Comparison of ENCODE assay signal across 8 cellular contexts in the genomic region with DNA sequence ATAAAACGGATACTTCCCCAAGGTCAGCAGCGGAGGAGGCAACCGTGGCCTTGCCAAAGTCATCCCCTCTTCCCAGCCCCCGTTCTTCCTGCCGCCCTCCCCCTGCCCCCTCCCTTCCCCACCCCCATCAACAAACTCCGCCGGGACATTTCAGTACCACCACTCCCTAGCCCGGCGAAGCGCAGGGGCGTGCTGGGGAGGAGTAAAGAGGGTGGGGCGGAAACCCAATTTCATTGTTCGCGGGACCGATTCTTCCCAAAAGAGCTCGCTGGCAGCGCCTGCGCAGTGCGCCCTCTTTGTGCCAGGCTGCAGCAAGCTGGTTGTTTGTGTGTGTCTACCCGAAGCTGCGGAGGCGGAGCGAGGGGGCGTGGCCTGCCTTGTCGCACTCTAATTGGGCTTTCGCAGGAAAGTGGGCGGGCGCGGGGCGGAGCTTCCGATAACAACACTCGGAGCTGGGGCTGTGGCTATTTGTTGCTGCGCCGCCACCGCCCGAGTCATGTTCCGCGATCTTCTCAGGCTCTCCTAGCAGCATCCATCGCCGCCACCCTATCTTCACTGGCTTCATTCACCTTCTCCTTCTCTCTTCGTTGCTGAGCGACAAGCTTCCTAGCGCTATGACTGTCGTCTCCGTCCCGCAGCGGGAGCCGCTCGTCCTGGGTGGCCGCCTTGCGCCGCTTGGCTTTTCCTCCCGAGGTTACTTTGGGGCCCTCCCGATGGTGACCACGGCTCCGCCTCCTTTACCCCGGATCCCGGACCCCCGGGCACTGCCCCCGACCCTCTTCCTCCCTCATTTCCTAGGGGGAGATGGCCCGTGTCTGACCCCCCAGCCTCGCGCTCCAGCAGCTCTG. TPM values are rescaled to one million over a fixed set of nuclear protein-coding genes. Genes with fewer than 3 reads are reported as not detected.
DNase-seq lines count a peak whose midpoint lies in the region; ATAC-seq and TF ChIP-seq lines count a peak whose summit lies in the region.

PNRC1 (plus strand) TSS at position 471 of the 848 bp plus-strand sequence; CDS start at position 615, 144 bp downstream.

- ATAC-seq in GM21737 (IDR thresholded peaks at IDR 0.05; ENCODE audit: unreplicated experiment), result peak; percentile 66
- peak; percentile 93 for ATAC-seq in esophagus mucosa

- H3K4me1 ChIP-seq in KMS-11 (ENCODE audit: low read depth, poor library complexity, severe bottlenecking) (peaks cover 10% of the 10 kb centered on the region), Peyer's patch (peaks cover 0 to 8% (median 0%) of the 10 kb centered on the region in 4 donors), muscle layer of duodenum (ENCODE audit: control insufficient read depth in 1 of 2, insufficient read depth in 2 of 2, low read length in 2 of 2) (peaks cover 5 to 19% of the 10 kb centered on the region in 2 donors)

- H2AFZ ChIP-seq in KMS-11 (ENCODE audit: low read depth), result peak within 1 kb of the TSS; percentile 83

- H4K20me1 ChIP-seq in KMS-11 (ENCODE audit: insufficient read depth), result peaks cover 7% of the 10 kb centered on the region; the same call in 1 of the 2 replicates

- H3K4me3 ChIP-seq in KMS-11 (IDR thresholded peaks at IDR 0.05; ENCODE audit: insufficient read depth, low read depth, low read length) (no peak within 1 kb of the TSS), Peyer's patch (peak within 1 kb of the TSS; percentile 87 to 100 (median 96)), muscle layer of duodenum (ENCODE audit: low read depth in 1 of 2, low read length in 2 of 2) (peak within 1 kb of the TSS; percentile 93 to 94)

- peak within 1 kb of the TSS; percentile 84 for H3K4me2 ChIP-seq in KMS-11

- H3K79me2 ChIP-seq in KMS-11 (ENCODE audit: insufficient read depth, low read depth), result peaks cover 28% of the 10 kb centered on the region

- TF ChIP-seq CTCF in KMS-11 (conservative IDR thresholded peaks at IDR 0.05; ENCODE audit: low read depth, low read length), result no peak
- peak in 1 of 6 experiments; percentile 9 for TF ChIP-seq CTCF in Peyer's patch (IDR thresholded peaks at IDR 0.05)

- no peaks in the 10 kb centered on the region for H3K36me3 ChIP-seq in KMS-11 (ENCODE audit: insufficient read depth)
- H3K36me3 ChIP-seq in Peyer's patch, result peaks cover 0 to 19% (median under 1%) of the 10 kb centered on the region in 3 donors
- H3K36me3 ChIP-seq in muscle layer of duodenum (ENCODE audit: control insufficient read depth in 1 of 2, insufficient read depth in 2 of 2, low read length in 2 of 2), result peaks cover 17 to 27% of the 10 kb centered on the region in 2 donors

- no peaks in the 10 kb centered on the region for H3K9me3 ChIP-seq in Peyer's patch
- no peaks in the 10 kb centered on the region for H3K9me3 ChIP-seq in muscle layer of duodenum (ENCODE audit: control insufficient read depth in 1 of 2, low read length in 2 of 2)

- peak within 1 kb of the TSS; percentile 88 for H3K9ac ChIP-seq in KMS-11

- H3K27ac ChIP-seq in KMS-11 (peak within 1 kb of the TSS; percentile 87), Peyer's patch (peak within 1 kb of the TSS; percentile 99 to 100 (median 100)), muscle layer of duodenum (ENCODE audit: low read length) (peak within 1 kb of the TSS; percentile 99)

- no peaks in the 10 kb centered on the region for H3K27me3 ChIP-seq in KMS-11 (ENCODE audit: insufficient read depth, low read depth)
- H3K27me3 ChIP-seq in Peyer's patch, result no peaks in the 10 kb centered on the region
- H3K27me3 ChIP-seq in muscle layer of duodenum (ENCODE audit: low read depth, low read length), result no peaks in the 10 kb centered on the region

- DNase-seq in DMS53 treated with DMSO at 0.1 percent for 48 hours (lab: John Stamatoyannopoulos, UW; ENCODE audit: unreplicated experiment), result peak; percentile 85
- DNase-seq in Peyer's patch, result peak; percentile 100
- DNase-seq in activated T-cell treated with anti-CD3 and anti-CD28 coated beads, Interleukin-2, amount 50 U/mL, for 48 hours, result peak; percentile 100
- DNase-seq in stimulated activated CD8-positive, alpha-beta memory T cell treated with anti-CD3 and anti-CD28 coated beads, Interleukin-7, amount 100 ng/mL, for 4 hours (ENCODE audit: low read depth in 2 of 2), result peak; percentile 100

- TF ChIP-seq POLR2A in Peyer's patch (IDR thresholded peaks at IDR 0.05), result peak; percentile 99 to 100

RNA-seq across cellular contexts. Expression of gene PNRC1, which starts in this region (rescaled TPM):
- total RNA-seq in Peyer's patch (100 to 1,000 TPM in 3 of 4 donors, 10 to 100 TPM in 1; 97.3 to 176 (median 102) TPM), esophagus mucosa (66.7 TPM)
